Comparison of ENCODE assay signal across 14 cellular contexts in the genomic region with DNA sequence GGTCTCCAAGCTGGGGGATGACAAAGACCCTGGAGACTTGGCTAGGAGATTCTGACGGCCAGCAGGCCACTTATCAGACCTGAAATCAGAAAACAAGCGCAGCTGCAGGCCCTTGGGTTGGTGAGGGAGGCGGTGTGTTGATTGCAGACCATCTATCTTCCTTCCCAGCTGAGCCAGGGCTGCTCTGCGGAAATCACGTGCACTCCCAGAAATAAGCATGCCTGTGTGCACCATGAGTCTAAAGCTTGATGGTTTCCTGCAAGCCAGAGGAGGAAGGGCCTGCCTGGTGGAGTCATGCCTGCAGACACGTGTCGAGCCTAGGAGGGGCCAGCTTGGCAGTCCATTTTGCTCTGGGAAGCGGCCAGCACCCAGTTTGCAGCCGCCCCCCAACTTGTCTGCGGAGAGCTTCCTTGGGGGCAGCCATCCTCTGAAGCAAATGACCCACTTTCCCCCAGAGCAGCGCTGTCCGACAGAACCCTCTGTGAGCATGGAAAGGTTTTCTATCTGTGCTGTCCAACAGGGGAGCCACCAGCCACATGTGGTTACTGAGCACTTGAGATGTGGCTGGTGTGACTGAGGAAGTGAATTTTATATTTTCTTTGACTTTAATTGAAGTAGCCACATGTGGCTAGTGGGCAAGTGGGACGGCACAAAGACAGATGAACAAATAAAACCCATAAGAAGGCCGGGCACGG.
DNase-seq lines count a peak whose midpoint lies in the region; ATAC-seq and TF ChIP-seq lines count a peak whose summit lies in the region.
"Had no signal": no experiment of that assay in that cellular context is flagged by ENCODE, and none has a peak within 500 bp of the region (broad histone marks: within the 10 kb centered on the region; RNA-seq: fewer than 3 reads in every experiment).

No MANE protein-coding gene starts in this region.

- no peaks in the 10 kb centered on the region for H3K36me3 ChIP-seq in BLaER1 treated with 17β-estradiol and CSF1 and Interleukin-3, amounts not matched to agents 10 nM and 100 nM
- H3K36me3 ChIP-seq in mesendoderm (ENCODE audit: control insufficient read depth, insufficient read depth, low read length) = no peaks in the 10 kb centered on the region
- H3K36me3 ChIP-seq: brain microvascular endothelial cell, MG63 had no signal

- no peak overlapping the region for H3K27ac Mint-ChIP-seq in HFFc6

- H3K4me3 Mint-ChIP-seq in HFFc6 = no peak overlapping the region

- no peaks in the 10 kb centered on the region for H3K79me1 ChIP-seq in mesendoderm (ENCODE audit: low read length)

- H3K4ac ChIP-seq in mesendoderm (ENCODE audit: low read depth, low read length) = no peak overlapping the region

- H3K9me3 ChIP-seq in BLaER1 treated with 17β-estradiol and CSF1 and Interleukin-3, amounts not matched to agents 10 nM and 100 nM (replicated peaks in 1 of 11) = peaks cover 22 to 48% (median 31%) of the 10 kb centered on the region in 11 experiments
- H3K9me3 ChIP-seq: MG63 had no signal

- H2BK120ac ChIP-seq in mesendoderm (ENCODE audit: low read depth, low read length) = no peak overlapping the region

- H3K23ac ChIP-seq in mesendoderm (ENCODE audit: low read length) = no peak overlapping the region

- peak overlapping the region; percentile 28 to 82 (median 67); a peak in 19 of 22 replicates for H3K27ac ChIP-seq in BLaER1 treated with 17β-estradiol and CSF1 and Interleukin-3, amounts not matched to agents 10 nM and 100 nM
- no peak overlapping the region for H3K27ac ChIP-seq in mesendoderm (ENCODE audit: low read depth, low read length)
- H3K27ac ChIP-seq: brain microvascular endothelial cell, VCaP had no signal

- no peak for TF ChIP-seq CTCF in HFFc6 (IDR thresholded peaks at IDR 0.05)

- H3K9me3 Mint-ChIP-seq in HFFc6 = no peaks in the 10 kb centered on the region

- H3K79me2 ChIP-seq in mesendoderm (ENCODE audit: control insufficient read depth, insufficient read depth, low read length) = no peaks in the 10 kb centered on the region

- no peaks in the 10 kb centered on the region for H3K27me3 ChIP-seq in BLaER1 treated with 17β-estradiol and CSF1 and Interleukin-3, amounts not matched to agents 10 nM and 100 nM
- H3K27me3 ChIP-seq in mesendoderm (ENCODE audit: insufficient read depth, low read length, poor library complexity) = no peaks in the 10 kb centered on the region
- H3K27me3 ChIP-seq: brain microvascular endothelial cell, MG63 had no signal

- peak overlapping the region in 6 of 11 experiments; percentile 36 to 68 (median 60); a peak in 13 of 22 replicates for H3K9ac ChIP-seq in BLaER1 treated with 17β-estradiol and CSF1 and Interleukin-3, amounts not matched to agents 10 nM and 100 nM
- H3K9ac ChIP-seq in mesendoderm (ENCODE audit: low read length) = no peak overlapping the region

- peak; percentile 31 for ATAC-seq in esophagus mucosa
- ATAC-seq in GM21515 (IDR thresholded peaks at IDR 0.05; ENCODE audit: unreplicated experiment) = no peak

- no peak overlapping the region for H4K8ac ChIP-seq in mesendoderm (ENCODE audit: low read depth, low read length)

- H2BK15ac ChIP-seq in mesendoderm (replicated peaks; ENCODE audit: low read depth) = no peak overlapping the region

- H3K27me3 Mint-ChIP-seq in HFFc6 (ENCODE audit: insufficient read depth) = no peaks in the 10 kb centered on the region; the same call in 1 of the 2 replicates

- peak overlapping the region; percentile 36 to 73 (median 61) for H3K4me2 ChIP-seq in BLaER1 treated with 17β-estradiol and CSF1 and Interleukin-3, amounts not matched to agents 10 nM and 100 nM
- H3K4me2 ChIP-seq in mesendoderm (ENCODE audit: low read length) = no peak overlapping the region
- H3K4me2 ChIP-seq: smooth muscle cell had no signal

- DNase-seq in NCI-H146 (lab: John Stamatoyannopoulos, UW) (peak; percentile 41), mesendoderm (peak; percentile 69), A172 (ENCODE audit: low spot score) (no peak), cerebellar cortex (ENCODE audit: low spot score) (no peak), HFFc6 (no peak)
- DNase-seq: activated T-cell treated with anti-CD3 and anti-CD28 coated beads for 4 hours; brain microvascular endothelial cell; MG63; stimulated activated CD8-positive, alpha-beta memory T cell treated with anti-CD3 and anti-CD28 coated beads, Interleukin-4, amount 100 ng/mL, for 48 hours had no signal

- H3K4me3 ChIP-seq in BLaER1 treated with 17β-estradiol and CSF1 and Interleukin-3, amounts not matched to agents 10 nM and 100 nM = no peak overlapping the region
- no peak overlapping the region for H3K4me3 ChIP-seq in mesendoderm (ENCODE audit: low read length)
- H3K4me3 ChIP-seq: MG63, smooth muscle cell had no signal

- no peaks in the 10 kb centered on the region for H4K20me1 ChIP-seq in BLaER1 treated with 17β-estradiol and CSF1 and Interleukin-3, amounts not matched to agents 10 nM and 100 nM

- no peak overlapping the region for H3K18ac ChIP-seq in mesendoderm (ENCODE audit: low read length)

- no peak overlapping the region for H2BK5ac ChIP-seq in mesendoderm (ENCODE audit: low read length)

- no peaks in the 10 kb centered on the region for H3K36me3 Mint-ChIP-seq in HFFc6 (ENCODE audit: low read depth)

- H4K5ac ChIP-seq in mesendoderm (ENCODE audit: low read length) = no peak overlapping the region

- no CpG with 5 or more reads among the region's 15 CpGs for WGBS in mesendoderm (ENCODE audit: extremely low coverage, insufficient coverage, low lambda C conversion rate)

- no peak overlapping the region for H2AK5ac ChIP-seq in mesendoderm (ENCODE audit: low read length)

- peaks cover 10% of the 10 kb centered on the region for H3K4me1 Mint-ChIP-seq in HFFc6 (ENCODE audit: low read depth)

- H3K56ac ChIP-seq in mesendoderm (ENCODE audit: low read length) = peak overlapping the region; percentile 10

- H3K4me1 ChIP-seq in BLaER1 treated with 17β-estradiol and CSF1 and Interleukin-3, amounts not matched to agents 10 nM and 100 nM = peaks cover 38 to 57% (median 45%) of the 10 kb centered on the region in 10 experiments
- H3K4me1 ChIP-seq in mesendoderm (ENCODE audit: control insufficient read depth, low read depth, low read length) = peaks cover 2% of the 10 kb centered on the region

Comparison
In these comparisons a context has a peak if more than half of its experiments do, and no peak if none do; other contexts are left out.
1. DNase-seq: peak in NCI-H146 (single experiment) and mesendoderm (single experiment); none in A172 (single experiment), cerebellar cortex (single experiment) and HFFc6 (single experiment).